Comparison of ENCODE assay signal across 8 cellular contexts in genomic region chr6:53547815-53548496, GRCh38. TPM values are rescaled to one million over a fixed set of nuclear protein-coding genes. Genes with fewer than 3 reads are reported as not detected.
A peak's percentile ranks its signal among the peaks of the same experiment; 100 is the strongest.
DNase-seq lines count a peak whose midpoint lies in the region; ATAC-seq and TF ChIP-seq lines count a peak whose summit lies in the region.

No MANE protein-coding gene starts in this region.

- H3K9me3 Mint-ChIP-seq in activated CD4-positive, alpha-beta T cell treated with anti-CD3 and anti-CD28 coated beads for 36 hours (ENCODE audit: low read depth), result no peaks in the 10 kb centered on the region

- DNase-seq in Ammon's horn (ENCODE audit: low spot score) (peak; percentile 97), NCI-H510A (lab: John Stamatoyannopoulos, UW) (peak; percentile 98)
- peak; percentile 95 for DNase-seq in activated CD4-positive, alpha-beta T cell treated with anti-CD3 and anti-CD28 coated beads for 36 hours
- peak; percentile 79 to 91 (median 88) for DNase-seq in stimulated activated CD4-positive, alpha-beta T cell treated with anti-CD3 and anti-CD28 coated beads, Interleukin-1b, Interleukin-23, amount 100 ng/mL, for 24 hours (ENCODE audit: low read depth in 4 of 4, low spot score in 1 of 4)

- intact Hi-C loops in activated CD4-positive, alpha-beta T cell treated with anti-CD3 and anti-CD28 coated beads for 36 hours (cut with DNase I, micrococcal nuclease), result loop anchor here (1.0 to 10.0 kb wide), 11 partner anchors 31 to 973 kb away; partner anchors contain the start of genes ELOVL5 (in 1 of the 2), GSTA4 (in 1 of the 2) and TRAM2 (in 1 of the 2)

- no peaks in the 10 kb centered on the region for H3K27me3 ChIP-seq in layer of hippocampus (ENCODE audit: control insufficient read depth, insufficient read depth, low read length)

- TF ChIP-seq POLR2A in GM19193 (IDR thresholded peaks at IDR 0.05; ENCODE audit: extremely low read depth, insufficient read depth, insufficient read length), result peak; percentile 58

- H3K4me3 Mint-ChIP-seq in activated CD4-positive, alpha-beta T cell treated with anti-CD3 and anti-CD28 coated beads for 36 hours, result peak overlapping the region; percentile 81

- CTCF ChIA-PET in activated CD4-positive, alpha-beta T cell treated with anti-CD3 and anti-CD28 coated beads for 36 hours (lab: Charles Lee), result interaction anchor here (0.8 to 1.4 kb wide), 4 partner anchors 31 to 179 kb away, joined by 3 to 5 read pairs (median 4); no protein-coding TSS in a partner anchor

- H3K27me3 Mint-ChIP-seq in activated CD4-positive, alpha-beta T cell treated with anti-CD3 and anti-CD28 coated beads for 36 hours, result peaks cover 6% of the 10 kb centered on the region

- H3K27ac Mint-ChIP-seq in activated CD4-positive, alpha-beta T cell treated with anti-CD3 and anti-CD28 coated beads for 36 hours, result peak overlapping the region; percentile 74

- H3K36me3 Mint-ChIP-seq in activated CD4-positive, alpha-beta T cell treated with anti-CD3 and anti-CD28 coated beads for 36 hours (ENCODE audit: low read depth), result peaks cover 3% of the 10 kb centered on the region

- H3K27ac ChIP-seq in cingulate gyrus (ENCODE audit: low read depth, low read length), result peak overlapping the region; percentile 100
- peak overlapping the region; percentile 97 for H3K27ac ChIP-seq in layer of hippocampus (ENCODE audit: low read depth, low read length)

- peaks cover 42% of the 10 kb centered on the region for H3K4me1 Mint-ChIP-seq in activated CD4-positive, alpha-beta T cell treated with anti-CD3 and anti-CD28 coated beads for 36 hours

- POLR2A ChIA-PET in activated CD4-positive, alpha-beta T cell treated with anti-CD3 and anti-CD28 coated beads for 36 hours (lab: Charles Lee), result interaction anchor here (0.6 kb wide), 2 partner anchors 199 to 241 kb away, joined by 3 read pairs; partner anchors contain the start of gene ELOVL5

- ATAC-seq in HG03432 (IDR thresholded peaks at IDR 0.05; ENCODE audit: unreplicated experiment), result peak; percentile 81
- ATAC-seq in activated CD4-positive, alpha-beta T cell treated with anti-CD3 and anti-CD28 coated beads for 36 hours, result peak; percentile 84

RNA-seq across cellular contexts. Expression of gene GCLC, which starts 3.1 kb away (rescaled TPM):
- total RNA-seq in activated CD4-positive, alpha-beta T cell treated with anti-CD3 and anti-CD28 coated beads for 36 hours, result 10 to 100 TPM; 18.2 to 23.5 TPM

Comparison
In these comparisons a context has a peak if more than half of its experiments do, and no peak if none do; other contexts are left out.
1. Peak in every context shown above with its lines: DNase-seq, ATAC-seq and H3K27ac ChIP-seq.